Comparison of ENCODE assay signal across 24 cellular contexts in the genomic region with DNA sequence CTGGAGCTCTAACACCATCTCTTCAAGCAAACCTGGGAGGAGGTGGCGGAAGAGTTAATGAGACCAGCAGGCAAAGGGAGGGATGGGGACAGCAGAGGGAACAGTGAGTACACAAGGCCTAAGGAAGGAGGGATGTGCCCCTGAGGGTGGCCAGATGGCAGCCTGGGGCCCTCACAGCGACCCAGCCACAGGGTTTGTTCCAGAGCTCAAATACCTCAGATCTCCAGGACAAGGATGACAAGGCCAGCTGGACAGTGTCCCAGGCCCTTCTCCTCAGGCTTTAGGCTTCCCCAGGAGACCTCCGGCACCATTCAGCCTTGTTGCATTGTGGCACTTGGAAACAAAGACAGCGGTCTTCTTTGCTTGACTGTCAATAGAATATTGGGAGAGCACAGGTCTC. TPM values are rescaled to one million over a fixed set of nuclear protein-coding genes. Genes with fewer than 3 reads are reported as not detected.
DNase-seq lines count a peak whose midpoint lies in the region; ATAC-seq and TF ChIP-seq lines count a peak whose summit lies in the region.
"Had no signal": no experiment of that assay in that cellular context is flagged by ENCODE, and none has a peak within 500 bp of the region (broad histone marks: within the 10 kb centered on the region; RNA-seq: fewer than 3 reads in every experiment).

No MANE protein-coding gene starts in this region.

- H3K27me3 Mint-ChIP-seq in CD14-positive monocyte (ENCODE audit: low read depth in 3 of 3), result peaks cover 0 to 5% (median 3%) of the 10 kb centered on the region in 3 donors
- H3K27me3 Mint-ChIP-seq in IgD-negative memory B cell, result peaks cover 2% of the 10 kb centered on the region
- no peaks in the 10 kb centered on the region for H3K27me3 Mint-ChIP-seq in dendritic cell treated with granulocyte-macrophage colony-stimulating factor and Interleukin-4, amounts not matched to agents 40 ng/mL and 50 ng/mL, for 4 days
- peaks cover 2% of the 10 kb centered on the region for H3K27me3 Mint-ChIP-seq in neural progenitor cell (ENCODE audit: insufficient read depth, low read depth)
- peaks cover 7% of the 10 kb centered on the region; the same call in 1 of the 2 replicates for H3K27me3 Mint-ChIP-seq in HFFc6 (ENCODE audit: insufficient read depth)
- H3K27me3 Mint-ChIP-seq: activated T-cell treated with anti-CD3 and anti-CD28 coated beads, Interleukin-2, amount 50 U/mL, for 24 hours had no signal

- H3K4me1 Mint-ChIP-seq in CD14-positive monocyte, result peaks cover 48% of the 10 kb centered on the region
- peaks cover 6 to 21% (median 8%) of the 10 kb centered on the region in 3 donors for H3K4me1 Mint-ChIP-seq in IgD-negative memory B cell
- H3K4me1 Mint-ChIP-seq in dendritic cell treated with granulocyte-macrophage colony-stimulating factor and Interleukin-4, amounts not matched to agents 40 ng/mL and 50 ng/mL, for 4 days (ENCODE audit: low read depth), result peaks cover 73% of the 10 kb centered on the region
- H3K4me1 Mint-ChIP-seq in neural progenitor cell, result peaks cover 40% of the 10 kb centered on the region
- H3K4me1 Mint-ChIP-seq in HFFc6 (ENCODE audit: low read depth), result no peaks in the 10 kb centered on the region; the same call in 1 of the 2 replicates

- no peak overlapping the region for H3K4me3 ChIP-seq in neural progenitor cell
- H3K4me3 ChIP-seq: mucosa of descending colon had no signal

- H4K20me1 ChIP-seq in neural progenitor cell (ENCODE audit: low read depth), result peaks cover 39% of the 10 kb centered on the region

- H3K9me3 Mint-ChIP-seq in CD14-positive monocyte, result peaks cover 0 to 3% (median 0%) of the 10 kb centered on the region in 7 donors
- no peaks in the 10 kb centered on the region for H3K9me3 Mint-ChIP-seq in IgD-negative memory B cell
- no peaks in the 10 kb centered on the region for H3K9me3 Mint-ChIP-seq in dendritic cell treated with granulocyte-macrophage colony-stimulating factor and Interleukin-4, amounts not matched to agents 40 ng/mL and 50 ng/mL, for 4 days
- no peaks in the 10 kb centered on the region for H3K9me3 Mint-ChIP-seq in neural progenitor cell
- H3K9me3 Mint-ChIP-seq in HFFc6, result no peaks in the 10 kb centered on the region
- H3K9me3 Mint-ChIP-seq: activated naive CD4-positive, alpha-beta T cell treated with anti-CD3 and anti-CD28 coated beads, Interleukin-2, amount 50 U/mL, for 72 hours; activated T-cell treated with anti-CD3 and anti-CD28 coated beads, Interleukin-2, amount 50 U/mL, for 24 hours; T-helper 1 cell treated with Interleukin-12 subunit alpha and Interleukin-12 subunit beta and Interleukin-4 antibody, amounts not matched to agents 30 μg/mL and 1 μg/mL, for 36 hours; WTC11 had no signal

- DNase-seq in CD14-positive monocyte (ENCODE audit: low spot score), result no peak
- peak; percentile 19 for DNase-seq in pons (ENCODE audit: low spot score)
- DNase-seq in neural progenitor cell (ENCODE audit: low spot score), result no peak
- no peak for DNase-seq in effector CD4-positive, alpha-beta T cell
- no peak for DNase-seq in HFFc6
- DNase-seq: activated CD8-positive, alpha-beta T cell treated with anti-CD3 and anti-CD28 coated beads, Interleukin-2, amount 10 ng/mL, durations not matched to agents 7 days and 5 days; activated T-cell treated with anti-CD3 and anti-CD28 coated beads, Interleukin-2, amount 50 U/mL, for 24 hours; Caco-2; foreskin melanocyte; NCI-H1092; NCI-H2081; NCI-H526 treated with DMSO at 0.1 percent for 48 hours; stimulated activated CD4-positive, alpha-beta T cell treated with anti-CD3 and anti-CD28 coated beads, Interleukin-15, amount 100 ng/mL, for 24 hours had no signal

- peaks cover 14% of the 10 kb centered on the region for H3F3A ChIP-seq in neural progenitor cell (ENCODE audit: low read depth)

- no peaks in the 10 kb centered on the region for H3K9me3 ChIP-seq in neural progenitor cell (ENCODE audit: low read depth)
- H3K9me3 ChIP-seq: Caco-2, mucosa of descending colon had no signal

- no peak overlapping the region for H2AFZ ChIP-seq in neural progenitor cell (replicated peaks)

- H3K79me2 ChIP-seq in neural progenitor cell (ENCODE audit: low read depth), result peaks cover 8% of the 10 kb centered on the region

- no peaks in the 10 kb centered on the region for H3K36me3 ChIP-seq in neural progenitor cell

- H3K4me2 ChIP-seq in neural progenitor cell, result no peak overlapping the region
- H3K4me2 ChIP-seq: KMS-11 had no signal

- no peak overlapping the region for H3K9ac ChIP-seq in neural progenitor cell
- H3K9ac ChIP-seq: KMS-11 had no signal

- H3K27ac ChIP-seq in neural progenitor cell, result no peak overlapping the region
- H3K27ac ChIP-seq: KMS-11 had no signal

- peaks cover 15% of the 10 kb centered on the region for H3K4me1 ChIP-seq in neural progenitor cell
- H3K4me1 ChIP-seq: Caco-2 had no signal

- no peaks in the 10 kb centered on the region for H3K27me3 ChIP-seq in neural progenitor cell

- H3K27ac Mint-ChIP-seq in CD14-positive monocyte, result peak overlapping the region in 6 of 7 donors; percentile 76 to 90 (median 90)
- peak overlapping the region in 2 of 3 donors; percentile 42 to 59 for H3K27ac Mint-ChIP-seq in IgD-negative memory B cell
- H3K27ac Mint-ChIP-seq in dendritic cell treated with granulocyte-macrophage colony-stimulating factor and Interleukin-4, amounts not matched to agents 40 ng/mL and 50 ng/mL, for 4 days, result peak overlapping the region; percentile 67
- no peak overlapping the region for H3K27ac Mint-ChIP-seq in neural progenitor cell
- H3K27ac Mint-ChIP-seq in HFFc6, result no peak overlapping the region
- H3K27ac Mint-ChIP-seq: activated CD8-positive, alpha-beta T cell treated with anti-CD3 and anti-CD28 coated beads, Interleukin-2, amount 10 ng/mL, durations not matched to agents 7 days and 5 days; T-helper 1 cell treated with Interleukin-12 subunit alpha and Interleukin-12 subunit beta and Interleukin-4 antibody, amounts not matched to agents 30 μg/mL and 1 μg/mL, for 36 hours had no signal

- peaks cover 10 to 20% of the 10 kb centered on the region in 2 donors for H3K36me3 Mint-ChIP-seq in CD14-positive monocyte
- H3K36me3 Mint-ChIP-seq in IgD-negative memory B cell, result peaks cover 3% of the 10 kb centered on the region
- peaks cover 30% of the 10 kb centered on the region for H3K36me3 Mint-ChIP-seq in dendritic cell treated with granulocyte-macrophage colony-stimulating factor and Interleukin-4, amounts not matched to agents 40 ng/mL and 50 ng/mL, for 4 days (ENCODE audit: low read depth)
- peaks cover 18% of the 10 kb centered on the region for H3K36me3 Mint-ChIP-seq in neural progenitor cell
- no peaks in the 10 kb centered on the region for H3K36me3 Mint-ChIP-seq in HFFc6 (ENCODE audit: low read depth)
- H3K36me3 Mint-ChIP-seq: activated naive CD4-positive, alpha-beta T cell treated with anti-CD3 and anti-CD28 coated beads, Interleukin-2, amount 50 U/mL, for 72 hours had no signal

- intact Hi-C loops in CD14-positive monocyte (cut with micrococcal nuclease), result no loop called here
- intact Hi-C loops in dendritic cell treated with granulocyte-macrophage colony-stimulating factor and Interleukin-4, amounts not matched to agents 40 ng/mL and 50 ng/mL, for 4 days (cut with micrococcal nuclease), result no loop called here

- H3K4me3 Mint-ChIP-seq in CD14-positive monocyte (peak overlapping the region in 1 of 2 donors; percentile 74), IgD-negative memory B cell (no peak overlapping the region), neural progenitor cell (no peak overlapping the region), HFFc6 (no peak overlapping the region)
- no peak overlapping the region for H3K4me3 Mint-ChIP-seq in dendritic cell treated with granulocyte-macrophage colony-stimulating factor and Interleukin-4, amounts not matched to agents 40 ng/mL and 50 ng/mL, for 4 days
- H3K4me3 Mint-ChIP-seq: activated CD8-positive, alpha-beta T cell treated with anti-CD3 and anti-CD28 coated beads, Interleukin-2, amount 10 ng/mL, durations not matched to agents 7 days and 5 days; activated T-cell treated with anti-CD3 and anti-CD28 coated beads, Interleukin-2, amount 50 U/mL, for 24 hours; T-helper 1 cell treated with Interleukin-12 subunit alpha and Interleukin-12 subunit beta and Interleukin-4 antibody, amounts not matched to agents 30 μg/mL and 1 μg/mL, for 36 hours; WTC11 had no signal

- TF ChIP-seq CTCF in CD14-positive monocyte (IDR thresholded peaks at IDR 0.05) (no peak), neural progenitor cell (IDR thresholded peaks at IDR 0.05) (no peak), HFFc6 (IDR thresholded peaks at IDR 0.05) (no peak)

- ATAC-seq in GM19455 (IDR thresholded peaks at IDR 0.05; ENCODE audit: unreplicated experiment), result no peak
- ATAC-seq: activated CD8-positive, alpha-beta T cell treated with anti-CD3 and anti-CD28 coated beads, Interleukin-2, amount 10 ng/mL, durations not matched to agents 7 days and 5 days; activated naive CD4-positive, alpha-beta T cell treated with anti-CD3 and anti-CD28 coated beads, Interleukin-2, amount 50 U/mL, for 72 hours; left colon; WTC11 had no signal

RNA-seq across cellular contexts. Expression of gene CDIP1, which starts 14.9 kb away (rescaled TPM):
- polyA plus RNA-seq in CD14-positive monocyte (10 to 100 TPM in 1 of 2 donors, 1 to 10 TPM in 1; 8.6 to 10.8 TPM), IgD-negative memory B cell (28.5 TPM)
- total RNA-seq in neural progenitor cell (ENCODE audit: low replicate concordance), result 13.1 and 32.6 TPM in 2 replicates
- 1 to 10 TPM; 5.0 to 8.3 (median 6.4) TPM for total RNA-seq in HFFc6 (2021; fragmentation: NEBNext Ultra II Directional; extraction: Animal tissue kit (Norgen Biotek cat#: 25700))

RNA-seq across cellular contexts. Expression of gene C16orf96, which starts 32.5 kb away (rescaled TPM):
- polyA plus RNA-seq in CD14-positive monocyte (not detected), IgD-negative memory B cell (0.05 TPM)
- total RNA-seq in neural progenitor cell (ENCODE audit: low replicate concordance), result 0.11 and 0.99 TPM in 2 replicates
- total RNA-seq in HFFc6 (2021; fragmentation: NEBNext Ultra II Directional; extraction: Animal tissue kit (Norgen Biotek cat#: 25700)), result not detected
- total RNA-seq: dermis microvascular lymphatic vessel endothelial cell, H4, mucosa of descending colon had no signal

RNA-seq across cellular contexts. Expression of gene HMOX2, which starts 47.5 kb away (rescaled TPM):
- 10 to 100 TPM; 25.0 to 33.2 TPM for polyA plus RNA-seq in CD14-positive monocyte
- 75.9 TPM for polyA plus RNA-seq in IgD-negative memory B cell
- total RNA-seq in neural progenitor cell (ENCODE audit: low replicate concordance), result 11.5 and 20.3 TPM in 2 replicates
- total RNA-seq in HFFc6 (2021; fragmentation: NEBNext Ultra II Directional; extraction: Animal tissue kit (Norgen Biotek cat#: 25700)), result 10 to 100 TPM; 45.2 to 60.5 (median 54.9) TPM

RNA-seq across cellular contexts. Expression of gene NMRAL1, which starts 49.3 kb away (rescaled TPM):
- polyA plus RNA-seq in CD14-positive monocyte (10 to 100 TPM; 39.2 to 49.4 TPM), IgD-negative memory B cell (45.3 TPM)
- 47.1 and 69.1 TPM in 2 replicates for total RNA-seq in neural progenitor cell (ENCODE audit: low replicate concordance)
- total RNA-seq in HFFc6 (2021; fragmentation: NEBNext Ultra II Directional; extraction: Animal tissue kit (Norgen Biotek cat#: 25700)), result 10 to 100 TPM; 26.2 to 37.2 (median 33.7) TPM

Comparison
In these comparisons a context has a peak if more than half of its experiments do, and no peak if none do; other contexts are left out.
1. H3K27ac Mint-ChIP-seq: peak in CD14-positive monocyte (6 of 7), IgD-negative memory B cell (2 of 3) and dendritic cell treated with granulocyte-macrophage colony-stimulating factor and Interleukin-4, amounts not matched to agents 40 ng/mL and 50 ng/mL, for 4 days (single experiment); none in neural progenitor cell (single experiment) and HFFc6 (single experiment).